Comparison of ENCODE assay signal across 10 cellular contexts in genomic region chr20:63737940-63738686, GRCh38. TPM values are rescaled to one million over a fixed set of nuclear protein-coding genes. Genes with fewer than 3 reads are reported as not detected.
DNase-seq lines count a peak whose midpoint lies in the region; ATAC-seq and TF ChIP-seq lines count a peak whose summit lies in the region.
"Had no signal": no experiment of that assay in that cellular context is flagged by ENCODE, and none has a peak within 500 bp of the region (broad histone marks: within the 10 kb centered on the region; RNA-seq: fewer than 3 reads in every experiment).

No MANE protein-coding gene starts in this region.

- H3K4me1 Mint-ChIP-seq in natural killer cell: peaks cover 21 to 46% of the 10 kb centered on the region in 2 donors

- H3K9ac ChIP-seq in KMS-11 (peak overlapping the region; percentile 75; the same call in 1 of the 2 replicates), mammary epithelial cell (ENCODE audit: insufficient read depth, low read length) (no peak overlapping the region)

- peak overlapping the region; percentile 94 for H3K4me2 ChIP-seq in KMS-11
- H3K4me2 ChIP-seq in mammary epithelial cell (ENCODE audit: insufficient read depth, low read depth, low read length): peak overlapping the region; percentile 64

- H3K4me3 Mint-ChIP-seq in natural killer cell: peak overlapping the region; percentile 89

- ATAC-seq in natural killer cell: peak; percentile 10 to 18 (median 11)

- no peaks in the 10 kb centered on the region for H3K27me3 Mint-ChIP-seq in natural killer cell (ENCODE audit: low read depth in 2 of 2)

- BruUV-seq in mammary epithelial cell (replicated peaks; lab: Mats Ljungman, UMichigan): no TSS peak

- H3K4me3 ChIP-seq in KMS-11 (IDR thresholded peaks at IDR 0.05; ENCODE audit: insufficient read depth, low read depth, low read length) (no peak overlapping the region), mammary epithelial cell (replicated peaks in 1 of 3; ENCODE audit: insufficient read depth in 1 of 3, low read depth in 2 of 3, low read length in 3 of 3) (peak overlapping the region in 1 of 3 experiments; percentile 9)
- H3K4me3 ChIP-seq: lung had no signal

- CTCF ChIA-PET in mammary epithelial cell (lab: Charles Lee; ENCODE audit: low non-redundant PET): no interaction called here

- H3K9me3 Mint-ChIP-seq in natural killer cell: no peaks in the 10 kb centered on the region

- no peaks in the 10 kb centered on the region for H3K36me3 Mint-ChIP-seq in natural killer cell

- H3K4me1 ChIP-seq in KMS-11 (ENCODE audit: low read depth, poor library complexity, severe bottlenecking) (peaks cover 35% of the 10 kb centered on the region), mammary epithelial cell (ENCODE audit: insufficient read depth, low read length) (peaks cover 37% of the 10 kb centered on the region)

- no peaks in the 10 kb centered on the region for H3K9me3 ChIP-seq in mammary epithelial cell (replicated peaks; ENCODE audit: insufficient read depth, low read length)

- dilution Hi-C loops in mammary epithelial cell (cut with HindIII; ENCODE audit: low sequenced_read_pairs): no loop called here

- H3K27me3 ChIP-seq in KMS-11 (ENCODE audit: insufficient read depth, low read depth) (no peaks in the 10 kb centered on the region), mammary epithelial cell (ENCODE audit: insufficient read depth, low read length) (no peaks in the 10 kb centered on the region)

- H3K27ac ChIP-seq in KMS-11 (peak overlapping the region; percentile 80), mammary epithelial cell (ENCODE audit: insufficient read depth, low read depth, low read length) (no peak overlapping the region)

- TF ChIP-seq CTCF in KMS-11 (conservative IDR thresholded peaks at IDR 0.05; ENCODE audit: low read depth, low read length) (no peak), mammary epithelial cell (conservative IDR thresholded peaks at IDR 0.05 in 1 of 2, IDR thresholded peaks at IDR 0.05 in 1 of 2; ENCODE audit: extremely low read depth in 1 of 2, insufficient read depth in 1 of 2, low read depth in 1 of 2, low read length in 2 of 2) (no peak), natural killer cell (IDR thresholded peaks at IDR 0.05) (no peak)

- H3K79me2 ChIP-seq in KMS-11 (ENCODE audit: insufficient read depth, low read depth) (peaks cover 8% of the 10 kb centered on the region; the same call in 1 of the 2 replicates), mammary epithelial cell (ENCODE audit: insufficient read depth, low read length) (peaks cover 18% of the 10 kb centered on the region)

- DNase-seq in D341Med (ENCODE audit: low spot score) (peak; percentile 42), mammary epithelial cell (no peak), natural killer cell (no peak), T1000 (lab: John Stamatoyannopoulos, UW) (no peak), cerebellum (ENCODE audit: low spot score) (no peak), SKM-1 treated with dmso at 0.1 percent for 144 hours (lab: John Stamatoyannopoulos, UW; ENCODE audit: unreplicated experiment) (no peak), GM19240 (ENCODE audit: insufficient read length, low spot score) (no peak)

- H4K20me1 ChIP-seq in KMS-11 (ENCODE audit: insufficient read depth): no peaks in the 10 kb centered on the region
- no peaks in the 10 kb centered on the region for H4K20me1 ChIP-seq in mammary epithelial cell (ENCODE audit: insufficient read depth, low read length)

- no peak overlapping the region for H2AFZ ChIP-seq in KMS-11 (ENCODE audit: low read depth)
- no peak overlapping the region for H2AFZ ChIP-seq in mammary epithelial cell (ENCODE audit: low read depth, low read length)

- in situ Hi-C loops in mammary epithelial cell (cut with MboI; ENCODE audit: low sequenced_read_pairs in 2 of 2): no loop called here

- peak overlapping the region in 1 of 2 donors; percentile 40 for H3K27ac Mint-ChIP-seq in natural killer cell

- H3K36me3 ChIP-seq in KMS-11 (ENCODE audit: insufficient read depth) (no peaks in the 10 kb centered on the region), mammary epithelial cell (ENCODE audit: insufficient read depth, low read length) (peaks cover 5% of the 10 kb centered on the region)

- WGBS in mammary epithelial cell (ENCODE audit: low coverage, missing lambda C conversion rate): 66% methylated on average over 22 of the region's 44 CpGs

- intact Hi-C loops in mammary epithelial cell (cut with micrococcal nuclease): no loop called here
- intact Hi-C loops in natural killer cell (cut with micrococcal nuclease): loop anchor here (10.0 kb wide), 1 partner anchor 103 kb away; no protein-coding TSS in a partner anchor

RNA-seq across cellular contexts. Expression of gene SLC2A4RG, which starts 1.5 kb away (rescaled TPM):
- total RNA-seq in mammary epithelial cell: 100 to 1,000 TPM in 1 of 2 donors, 10 to 100 TPM in 1; 35.8 to 101 TPM
- 35.8 TPM for polyA plus RNA-seq in mammary epithelial cell
- polyA minus RNA-seq in mammary epithelial cell: 15.7 TPM
- total RNA-seq in natural killer cell: 100 to 1,000 TPM in 1 of 3 donors, 10 to 100 TPM in 2; 90.4 to 100 (median 95.5) TPM
- 6.6 TPM for total RNA-seq in cerebellum

RNA-seq across cellular contexts. Expression of gene LIME1, which starts 1.6 kb away (rescaled TPM):
- total RNA-seq in mammary epithelial cell (1 to 10 TPM; 2.7 to 8.1 TPM), natural killer cell (10 to 100 TPM; 86.5 to 94.4 (median 91.7) TPM), cerebellum (9.3 TPM)
- 2.0 TPM for polyA plus RNA-seq in mammary epithelial cell
- polyA minus RNA-seq in mammary epithelial cell: not detected

RNA-seq across cellular contexts. Expression of gene ZGPAT, which starts 30.3 kb away (rescaled TPM):
- total RNA-seq in mammary epithelial cell: 10 to 100 TPM; 11.8 to 20.9 TPM
- 13.2 TPM for polyA plus RNA-seq in mammary epithelial cell
- polyA minus RNA-seq in mammary epithelial cell: 6.8 TPM
- total RNA-seq in natural killer cell: 10 to 100 TPM; 39.3 to 47.7 (median 46.1) TPM
- total RNA-seq in cerebellum: 14.3 TPM

RNA-seq across cellular contexts. Expression of gene ARFRP1, which starts 30.3 kb away (rescaled TPM):
- total RNA-seq in mammary epithelial cell (10 to 100 TPM; 28.8 to 61.1 TPM), natural killer cell (10 to 100 TPM; 43.9 to 55.8 (median 50.6) TPM), cerebellum (17.3 TPM)
- polyA plus RNA-seq in mammary epithelial cell: 35.9 TPM
- 31.2 TPM for polyA minus RNA-seq in mammary epithelial cell

RNA-seq across cellular contexts. Expression of gene TNFRSF6B, which starts 41.7 kb away (rescaled TPM):
- total RNA-seq in mammary epithelial cell (10 to 100 TPM in 1 of 2 donors, 1 to 10 TPM in 1; 8.3 to 76.5 TPM), natural killer cell (not detected), cerebellum (0.82 TPM)
- polyA plus RNA-seq in mammary epithelial cell: 461 TPM
- 35.7 TPM for polyA minus RNA-seq in mammary epithelial cell
- total RNA-seq: activated CD8-positive, alpha-beta memory T cell treated with anti-CD3 and anti-CD28 coated beads for 36 hours had no signal
